ENCODE assay signal across 16 cellular contexts in the genomic region with DNA sequence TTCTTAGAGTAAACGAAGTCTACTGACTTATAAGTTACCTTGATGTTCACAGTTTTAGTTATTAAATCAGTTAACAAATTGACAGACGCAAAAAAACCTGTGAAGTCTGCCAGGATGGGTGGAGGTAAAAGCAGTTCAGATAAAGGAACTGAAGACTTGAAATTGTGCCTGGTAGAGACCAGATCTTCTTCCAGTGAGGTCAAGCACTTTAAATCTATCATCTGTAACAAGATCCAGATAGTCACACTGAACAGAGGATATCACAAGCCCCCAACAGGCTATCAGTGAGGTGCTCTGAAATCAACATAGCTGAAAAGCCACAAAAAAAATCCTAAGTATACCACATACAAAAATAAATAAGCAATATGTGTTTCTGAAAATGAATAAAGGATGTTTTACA. TPM values are rescaled to one million over a fixed set of nuclear protein-coding genes. Genes with fewer than 3 reads are reported as not detected.
"Had no signal": no experiment of that assay in that cellular context is flagged by ENCODE, and none has a peak within 500 bp of the region (broad histone marks: within the 10 kb centered on the region; RNA-seq: fewer than 3 reads in every experiment).

No MANE protein-coding gene starts in this region.

- H3K27me3 ChIP-seq: sigmoid colon had no signal

- DNase-seq: activated CD4-positive, alpha-beta T cell treated with anti-CD3 and anti-CD28 coated beads, Interleukin-2, amount 50 U/mL, for 1 hour; activated naive CD4-positive, alpha-beta T cell treated with anti-CD3 and anti-CD28 coated beads, Interleukin-2, amount 10 ng/mL, durations not matched to agents 7 days and 5 days; activated T-cell treated with anti-CD3 and anti-CD28 coated beads for 4 hours; dermis blood vessel endothelial cell; kidney; midbrain; naive thymus-derived CD4-positive, alpha-beta T cell; sigmoid colon; stimulated activated CD4-positive, alpha-beta T cell treated with anti-CD3 and anti-CD28 coated beads, Interleukin-4, amount 100 ng/mL, for 1 hour; T-helper 2 cell had no signal

- ATAC-seq: naive thymus-derived CD4-positive, alpha-beta T cell had no signal

- H3K27ac ChIP-seq: prostate gland, sigmoid colon had no signal

- H3K9me3 ChIP-seq: prostate gland, sigmoid colon had no signal

- H3K4me1 ChIP-seq: prostate gland had no signal

- H3K4me3 ChIP-seq: prostate gland, sigmoid colon had no signal

- H3K36me3 ChIP-seq: prostate gland, sigmoid colon had no signal

RNA-seq across cellular contexts. Expression of a gene that starts 23.6 kb away (rescaled TPM):
- total RNA-seq: activated CD8-positive, alpha-beta memory T cell treated with anti-CD3 and anti-CD28 coated beads for 36 hours; activated T-helper 2 cell treated with anti-CD3 and anti-CD28 coated beads, Interferon-gamma antibody, Interleukin-2, Interleukin-4, amounts not matched to agents 10 μg/mL and 5 μg/mL and 100 μg/mL, durations not matched to agents 14 hours and 24 hours and 36 hours; dermis blood vessel endothelial cell; epithelial cell of proximal tubule; kidney; naive thymus-derived CD4-positive, alpha-beta T cell; sigmoid colon; temporal lobe had no signal
- polyA plus RNA-seq: naive thymus-derived CD4-positive, alpha-beta T cell; urinary bladder had no signal

RNA-seq across cellular contexts. Expression of a gene that starts 47.4 kb away (rescaled TPM):
- total RNA-seq: activated CD8-positive, alpha-beta memory T cell treated with anti-CD3 and anti-CD28 coated beads for 36 hours; activated T-helper 2 cell treated with anti-CD3 and anti-CD28 coated beads, Interferon-gamma antibody, Interleukin-2, Interleukin-4, amounts not matched to agents 10 μg/mL and 5 μg/mL and 100 μg/mL, durations not matched to agents 14 hours and 24 hours and 36 hours; dermis blood vessel endothelial cell; epithelial cell of proximal tubule; kidney; naive thymus-derived CD4-positive, alpha-beta T cell; sigmoid colon had no signal
- polyA plus RNA-seq: naive thymus-derived CD4-positive, alpha-beta T cell had no signal
